Comparison of ENCODE assay signal across 14 cellular contexts in genomic region chr11:68012044-68012842, GRCh38. TPM values are rescaled to one million over a fixed set of nuclear protein-coding genes. Genes with fewer than 3 reads are reported as not detected.
DNase-seq lines count a peak whose midpoint lies in the region; ATAC-seq and TF ChIP-seq lines count a peak whose summit lies in the region.
"Had no signal": no experiment of that assay in that cellular context is flagged by ENCODE, and none has a peak within 500 bp of the region (broad histone marks: within the 10 kb centered on the region; RNA-seq: fewer than 3 reads in every experiment).

No MANE protein-coding gene starts in this region.

- CTCF ChIA-PET in RWPE1 (lab: Yijun Ruan, JAX) = interaction anchor here (0.7 kb wide), 2 partner anchors 18 to 21 kb away, joined by 3 read pairs; no protein-coding TSS in a partner anchor
- CTCF ChIA-PET in activated CD4-positive, alpha-beta memory T cell treated with anti-CD3 and anti-CD28 coated beads, Interleukin-2, amount 10 ng/mL, durations not matched to agents 7 days and 5 days (lab: Charles Lee) = no interaction called here

- H3K27ac Mint-ChIP-seq in activated CD4-positive, alpha-beta memory T cell treated with anti-CD3 and anti-CD28 coated beads, Interleukin-2, amount 10 ng/mL, durations not matched to agents 7 days and 5 days = no peak overlapping the region

- H3K4me1 ChIP-seq in esophagus muscularis mucosa = peaks cover 23 to 77% (median 64%) of the 10 kb centered on the region in 4 donors

- ATAC-seq in sciatic nerve (no peak), HG03521 (IDR thresholded peaks at IDR 0.05; ENCODE audit: unreplicated experiment) (no peak)
- ATAC-seq: GM12878 had no signal

- peak overlapping the region; percentile 99 for H3K27ac ChIP-seq in RWPE1
- peak overlapping the region; percentile 34 to 75 (median 44) for H3K27ac ChIP-seq in esophagus muscularis mucosa (replicated peaks in 1 of 4)
- H3K27ac ChIP-seq: SK-N-MC had no signal

- H3K4me1 Mint-ChIP-seq in activated CD4-positive, alpha-beta memory T cell treated with anti-CD3 and anti-CD28 coated beads, Interleukin-2, amount 10 ng/mL, durations not matched to agents 7 days and 5 days = peaks cover 3% of the 10 kb centered on the region

- no peaks in the 10 kb centered on the region for H3K9me3 Mint-ChIP-seq in activated CD4-positive, alpha-beta memory T cell treated with anti-CD3 and anti-CD28 coated beads, Interleukin-2, amount 10 ng/mL, durations not matched to agents 7 days and 5 days

- no peak overlapping the region for H3K4me3 Mint-ChIP-seq in activated CD4-positive, alpha-beta memory T cell treated with anti-CD3 and anti-CD28 coated beads, Interleukin-2, amount 10 ng/mL, durations not matched to agents 7 days and 5 days

- no peaks in the 10 kb centered on the region for H3K27me3 Mint-ChIP-seq in activated CD4-positive, alpha-beta memory T cell treated with anti-CD3 and anti-CD28 coated beads, Interleukin-2, amount 10 ng/mL, durations not matched to agents 7 days and 5 days

- H3K9me3 ChIP-seq in esophagus muscularis mucosa = no peaks in the 10 kb centered on the region

- no peaks in the 10 kb centered on the region for H3K36me3 Mint-ChIP-seq in activated CD4-positive, alpha-beta memory T cell treated with anti-CD3 and anti-CD28 coated beads, Interleukin-2, amount 10 ng/mL, durations not matched to agents 7 days and 5 days (ENCODE audit: low read depth)

- intact Hi-C loops in esophagus muscularis mucosa (cut with DNase I) (no loop called here), sciatic nerve (cut with DNase I) (no loop called here), cardiac septum (cut with DNase I) (loop anchor here (10.0 kb wide), 1 partner anchor 193 kb away; no protein-coding TSS in a partner anchor)

- H3K4me3 ChIP-seq in esophagus muscularis mucosa = no peak overlapping the region
- H3K4me3 ChIP-seq: GM12878, SK-N-MC had no signal

- TF ChIP-seq EP300 in esophagus muscularis mucosa (IDR thresholded peaks at IDR 0.05) = no peak

- no peak for TF ChIP-seq CTCF in RWPE1 (conservative IDR thresholded peaks at IDR 0.05; ENCODE audit: low read depth)
- TF ChIP-seq CTCF in esophagus muscularis mucosa (IDR thresholded peaks at IDR 0.05) = no peak

- TF ChIP-seq POLR2A in esophagus muscularis mucosa (IDR thresholded peaks at IDR 0.05; ENCODE audit: low read depth) = no peak

- H3K36me3 ChIP-seq in esophagus muscularis mucosa = no peaks in the 10 kb centered on the region

- no peaks in the 10 kb centered on the region for H3K27me3 ChIP-seq in esophagus muscularis mucosa

- POLR2A ChIA-PET in RWPE1 (lab: Yijun Ruan, JAX; ENCODE audit: low non-redundant PET) = no interaction called here
- POLR2A ChIA-PET in activated CD4-positive, alpha-beta memory T cell treated with anti-CD3 and anti-CD28 coated beads, Interleukin-2, amount 10 ng/mL, durations not matched to agents 7 days and 5 days (lab: Charles Lee) = no interaction called here

- DNase-seq in AML-193 (lab: John Stamatoyannopoulos, UW) (peak; percentile 28 to 38), RWPE1 (ENCODE audit: low spot score) (no peak), esophagus muscularis mucosa (ENCODE audit: extremely low spot score) (no peak), sciatic nerve (ENCODE audit: low spot score) (peak; percentile 61), NCI-H128 (lab: John Stamatoyannopoulos, UW; ENCODE audit: unreplicated experiment) (no peak), cardiac septum (ENCODE audit: low spot score) (no peak)
- DNase-seq in activated CD4-positive, alpha-beta memory T cell treated with anti-CD3 and anti-CD28 coated beads, Interleukin-2, amount 10 ng/mL, durations not matched to agents 7 days and 5 days = no peak
- DNase-seq: activated T-cell treated with anti-CD3 and anti-CD28 coated beads, Interleukin-2, amount 50 U/mL, for 1 hour; GOT3; NCI-H1436; NCI-H69 had no signal

- WGBS in esophagus muscularis mucosa = 71% methylated on average over 12 of the region's 17 CpGs

RNA-seq across cellular contexts. Expression of gene ALDH3B1, which starts 2.1 kb away (rescaled TPM):
- total RNA-seq in esophagus muscularis mucosa (10 to 100 TPM; 10.6 to 17.2 (median 12.6) TPM), sciatic nerve (46.7 TPM), cardiac septum (5.1 TPM)
- not detected for total RNA-seq in activated CD4-positive, alpha-beta memory T cell treated with anti-CD3 and anti-CD28 coated beads, Interleukin-2, amount 10 ng/mL, durations not matched to agents 7 days and 5 days

RNA-seq across cellular contexts. Expression of gene UNC93B1, which starts 8.3 kb away (rescaled TPM):
- total RNA-seq in esophagus muscularis mucosa = 10 to 100 TPM; 16.6 to 38.4 (median 31.6) TPM
- total RNA-seq in sciatic nerve = 37.0 TPM
- total RNA-seq in cardiac septum = 5.3 TPM
- 10 to 100 TPM; 41.7 to 42.0 TPM for total RNA-seq in activated CD4-positive, alpha-beta memory T cell treated with anti-CD3 and anti-CD28 coated beads, Interleukin-2, amount 10 ng/mL, durations not matched to agents 7 days and 5 days

RNA-seq across cellular contexts. Expression of gene NDUFS8, which starts 18.2 kb away (rescaled TPM):
- total RNA-seq in esophagus muscularis mucosa = 100 to 1,000 TPM; 178 to 271 (median 198) TPM
- total RNA-seq in sciatic nerve = 63.9 TPM
- total RNA-seq in cardiac septum = 315 TPM
- total RNA-seq in activated CD4-positive, alpha-beta memory T cell treated with anti-CD3 and anti-CD28 coated beads, Interleukin-2, amount 10 ng/mL, durations not matched to agents 7 days and 5 days = 100 to 1,000 TPM; 112 to 128 TPM

RNA-seq across cellular contexts. Expression of gene TCIRG1, which starts 26.6 kb away (rescaled TPM):
- total RNA-seq in esophagus muscularis mucosa (100 to 1,000 TPM in 1 of 4 donors, 10 to 100 TPM in 3; 61.6 to 124 (median 81.4) TPM), sciatic nerve (128 TPM), cardiac septum (26.5 TPM)
- 100 to 1,000 TPM; 295 TPM for total RNA-seq in activated CD4-positive, alpha-beta memory T cell treated with anti-CD3 and anti-CD28 coated beads, Interleukin-2, amount 10 ng/mL, durations not matched to agents 7 days and 5 days

Comparison
In these comparisons a context has a peak if more than half of its experiments do, and no peak if none do; other contexts are left out.
1. DNase-seq: peak in AML-193 (2 of 2) and sciatic nerve (single experiment); none in RWPE1 (single experiment), esophagus muscularis mucosa (single experiment), NCI-H128 (single experiment), cardiac septum (single experiment) and activated CD4-positive, alpha-beta memory T cell treated with anti-CD3 and anti-CD28 coated beads, Interleukin-2, amount 10 ng/mL, durations not matched to agents 7 days and 5 days (single experiment).